In genomic region chr7:159104188-159105030, GRCh38 we compare ENCODE assay signal across 20 cellular contexts. TPM values are rescaled to one million over a fixed set of nuclear protein-coding genes. Genes with fewer than 3 reads are reported as not detected.
A peak's percentile ranks its signal among the peaks of the same experiment; 100 is the strongest.
DNase-seq lines count a peak whose midpoint lies in the region; ATAC-seq and TF ChIP-seq lines count a peak whose summit lies in the region.
"Had no signal": no experiment of that assay in that cellular context is flagged by ENCODE, and none has a peak within 500 bp of the region (broad histone marks: within the 10 kb centered on the region; RNA-seq: fewer than 3 reads in every experiment).

No MANE protein-coding gene starts in this region.

- H3K27me3 ChIP-seq in gastroesophageal sphincter (peaks cover 3% of the 10 kb centered on the region), neuronal stem cell (ENCODE audit: control insufficient read depth in 3 of 3, insufficient read depth in 3 of 3, low read depth in 1 of 3, low read length in 3 of 3) (peaks cover 0 to 23% (median 0%) of the 10 kb centered on the region in 3 experiments), upper lobe of left lung (no peaks in the 10 kb centered on the region)

- no peak overlapping the region for H3K27ac Mint-ChIP-seq in activated naive CD4-positive, alpha-beta T cell treated with anti-CD3 and anti-CD28 coated beads, Interleukin-2, amount 10 ng/mL, durations not matched to agents 7 days and 5 days
- H3K27ac Mint-ChIP-seq: CD4-positive, alpha-beta T cell; stimulated activated naive B cell treated with anti-CD40 and anti-IgM and Interleukin-4, amounts not matched to agents 10 μg/mL and 1 μg/mL and 100 μg/mL, for 72 hours had no signal

- H3K4me3 Mint-ChIP-seq in activated naive CD4-positive, alpha-beta T cell treated with anti-CD3 and anti-CD28 coated beads, Interleukin-2, amount 10 ng/mL, durations not matched to agents 7 days and 5 days: no peak overlapping the region
- H3K4me3 Mint-ChIP-seq: CD4-positive, alpha-beta T cell; stimulated activated naive B cell treated with anti-CD40 and anti-IgM and Interleukin-4, amounts not matched to agents 10 μg/mL and 1 μg/mL and 100 μg/mL, for 72 hours had no signal

- peak overlapping the region; percentile 43 for H3K4ac ChIP-seq in neuronal stem cell (ENCODE audit: low read length)

- WGBS in gastroesophageal sphincter (ENCODE audit: low coverage in 1 of 2), 2 donors: 52 to 60% methylated on average over 4 to 13 of the region's 21 CpGs
- WGBS in neuronal stem cell (ENCODE audit: extremely low coverage in 2 of 2, insufficient read length in 2 of 2, insufficient replicate concordance in 1 of 2), 2 donors: no CpG with 5 or more reads among the region's 21 CpGs
- 72 to 82% methylated on average over 21 of the region's 21 CpGs for WGBS in upper lobe of left lung, 2 donors

- TF ChIP-seq POLR2A in gastroesophageal sphincter (IDR thresholded peaks at IDR 0.05) (no peak), upper lobe of left lung (IDR thresholded peaks at IDR 0.05) (no peak)

- peak overlapping the region; percentile 99 for H3K14ac ChIP-seq in neuronal stem cell (ENCODE audit: low read length)

- H3K9ac ChIP-seq in neuronal stem cell (ENCODE audit: low read depth, low read length, poor library complexity): no peak overlapping the region
- H3K9ac ChIP-seq: KMS-11 had no signal

- peaks cover 15% of the 10 kb centered on the region for H3K27me3 Mint-ChIP-seq in activated naive CD4-positive, alpha-beta T cell treated with anti-CD3 and anti-CD28 coated beads, Interleukin-2, amount 10 ng/mL, durations not matched to agents 7 days and 5 days

- H3K79me1 ChIP-seq in neuronal stem cell (ENCODE audit: low read depth, low read length): peaks cover 3% of the 10 kb centered on the region

- H3K36me3 ChIP-seq in gastroesophageal sphincter: peaks cover 0 to 18% of the 10 kb centered on the region in 2 donors
- H3K36me3 ChIP-seq in neuronal stem cell (replicated peaks in 1 of 2; ENCODE audit: control insufficient read depth in 2 of 2, insufficient read depth in 2 of 2, low read length in 2 of 2): no peaks in the 10 kb centered on the region
- H3K36me3 ChIP-seq in upper lobe of left lung: no peaks in the 10 kb centered on the region

- H2BK15ac ChIP-seq in neuronal stem cell (ENCODE audit: low read length): peak overlapping the region; percentile 91

- ATAC-seq in gastroesophageal sphincter: peak; percentile 54
- peak; percentile 13 to 30 for ATAC-seq in upper lobe of left lung (ENCODE audit: low FRiP score in 2 of 2)
- ATAC-seq: activated naive CD4-positive, alpha-beta T cell treated with anti-CD3 and anti-CD28 coated beads, Interleukin-2, amount 50 U/mL, for 72 hours; stimulated activated naive B cell treated with anti-CD40 and anti-IgM and Interleukin-4, amounts not matched to agents 10 μg/mL and 1 μg/mL and 100 μg/mL, for 72 hours had no signal

- TF ChIP-seq EP300 in gastroesophageal sphincter (IDR thresholded peaks at IDR 0.05) (no peak), upper lobe of left lung (IDR thresholded peaks at IDR 0.05) (no peak)

- H3K9me3 ChIP-seq in gastroesophageal sphincter (no peaks in the 10 kb centered on the region), neuronal stem cell (replicated peaks in 1 of 2; ENCODE audit: control insufficient read depth in 2 of 2, insufficient read depth in 1 of 2, low read depth in 1 of 2, low read length in 2 of 2) (no peaks in the 10 kb centered on the region), upper lobe of left lung (no peaks in the 10 kb centered on the region)

- CTCF ChIA-PET in activated naive CD4-positive, alpha-beta T cell treated with anti-CD3 and anti-CD28 coated beads, Interleukin-2, amount 10 ng/mL, durations not matched to agents 7 days and 5 days (lab: Charles Lee): no interaction called here

- H3K9me3 Mint-ChIP-seq in activated naive CD4-positive, alpha-beta T cell treated with anti-CD3 and anti-CD28 coated beads, Interleukin-2, amount 10 ng/mL, durations not matched to agents 7 days and 5 days: peaks cover 17% of the 10 kb centered on the region
- H3K9me3 Mint-ChIP-seq: CD4-positive, alpha-beta T cell had no signal

- DNase-seq in activated naive CD4-positive, alpha-beta T cell treated with anti-CD3 and anti-CD28 coated beads, Interleukin-2, amount 10 ng/mL, durations not matched to agents 7 days and 5 days: peak; percentile 12
- no peak for DNase-seq in activated naive CD4-positive, alpha-beta T cell (lab: John Stamatoyannopoulos, UW)
- DNase-seq in neuronal stem cell (ENCODE audit: low spot score) (no peak), upper lobe of left lung (peak; percentile 19 to 73), A172 (ENCODE audit: low spot score) (no peak), NCI-H1105 (lab: John Stamatoyannopoulos, UW) (no peak), NCI-H2196 (lab: John Stamatoyannopoulos, UW; ENCODE audit: unreplicated experiment) (no peak)
- DNase-seq: activated CD4-positive, alpha-beta T cell treated with anti-CD3 and anti-CD28 coated beads for 1 hour; DMS79 treated with DMSO at 0.1 percent for 48 hours; effector CD8-positive, alpha-beta T cell; hippocampal formation; NCI-H1105 treated with DMSO at 0.1 percent for 48 hours; NK-92 treated with Interleukin-12 subunit alpha and Interleukin-12 subunit beta, amount 100 ng/mL, for 24 hours; stimulated activated CD4-positive, alpha-beta T cell treated with anti-CD3 and anti-CD28 coated beads, Interleukin-12 subunit alpha, Interleukin-12 subunit beta, amount 100 ng/mL, for 4 hours; stimulated activated naive B cell treated with anti-CD40 and anti-IgM and Interleukin-4, amounts not matched to agents 10 μg/mL and 1 μg/mL and 100 μg/mL, for 72 hours had no signal

- no peak overlapping the region for H2AFZ ChIP-seq in neuronal stem cell (ENCODE audit: low read length)

- no peak overlapping the region for H2BK5ac ChIP-seq in neuronal stem cell (ENCODE audit: low read length)

- TF ChIP-seq CTCF in gastroesophageal sphincter (IDR thresholded peaks at IDR 0.05): no peak
- no peak for TF ChIP-seq CTCF in upper lobe of left lung (IDR thresholded peaks at IDR 0.05)

- H3K18ac ChIP-seq in neuronal stem cell (ENCODE audit: low read length): peak overlapping the region; percentile 80

- H3K27ac ChIP-seq in gastroesophageal sphincter: peak overlapping the region in 3 of 4 donors; percentile 10 to 72 (median 45)
- no peak overlapping the region for H3K27ac ChIP-seq in neuronal stem cell (replicated peaks; ENCODE audit: low read length)
- H3K27ac ChIP-seq in upper lobe of left lung: no peak overlapping the region
- H3K27ac ChIP-seq: KMS-11 had no signal

- no peak overlapping the region for H4K91ac ChIP-seq in neuronal stem cell (ENCODE audit: low read depth, low read length, poor library complexity)

- H4K8ac ChIP-seq in neuronal stem cell (ENCODE audit: low read depth, low read length): peak overlapping the region; percentile 48

- H3K36me3 Mint-ChIP-seq in activated naive CD4-positive, alpha-beta T cell treated with anti-CD3 and anti-CD28 coated beads, Interleukin-2, amount 10 ng/mL, durations not matched to agents 7 days and 5 days: peaks cover 1% of the 10 kb centered on the region
- H3K36me3 Mint-ChIP-seq: stimulated activated naive B cell treated with anti-CD40 and anti-IgM and Interleukin-4, amounts not matched to agents 10 μg/mL and 1 μg/mL and 100 μg/mL, for 72 hours had no signal

- H3K4me3 ChIP-seq in gastroesophageal sphincter (no peak overlapping the region), neuronal stem cell (ENCODE audit: low read length in 2 of 2) (no peak overlapping the region), upper lobe of left lung (no peak overlapping the region)

- H3K4me1 Mint-ChIP-seq in activated naive CD4-positive, alpha-beta T cell treated with anti-CD3 and anti-CD28 coated beads, Interleukin-2, amount 10 ng/mL, durations not matched to agents 7 days and 5 days: peaks cover 7% of the 10 kb centered on the region

- no peak overlapping the region for H3K4me2 ChIP-seq in neuronal stem cell (ENCODE audit: insufficient read depth, low read length, poor library complexity, severe bottlenecking)
- H3K4me2 ChIP-seq: KMS-11 had no signal

- H2BK120ac ChIP-seq in neuronal stem cell (ENCODE audit: low read depth, low read length): peak overlapping the region; percentile 78

- H3K4me1 ChIP-seq in gastroesophageal sphincter (peaks cover 0 to 75% (median 16%) of the 10 kb centered on the region in 3 donors), neuronal stem cell (ENCODE audit: control insufficient read depth in 2 of 2, insufficient read depth in 1 of 2, low read depth in 1 of 2, low read length in 2 of 2) (peaks cover 0 to 20% of the 10 kb centered on the region in 2 donors), upper lobe of left lung (peaks cover 0 to under 1% (median 0%) of the 10 kb centered on the region in 4 donors)

- peak overlapping the region; percentile 75 for H2BK12ac ChIP-seq in neuronal stem cell (ENCODE audit: low read length)

- peak overlapping the region; percentile 71 for H3K23ac ChIP-seq in neuronal stem cell (ENCODE audit: low read depth, low read length, poor library complexity)

- H2AK5ac ChIP-seq in neuronal stem cell (ENCODE audit: low read depth, low read length): peak overlapping the region; percentile 87

RNA-seq across cellular contexts. Expression of gene VIPR2, which starts 40.3 kb away (rescaled TPM):
- total RNA-seq in gastroesophageal sphincter: 10 to 100 TPM; 13.3 to 52.5 (median 27.4) TPM
- 2.8 TPM for polyA plus RNA-seq in neuronal stem cell (2013, experiment 1 of 2)
- polyA plus RNA-seq in neuronal stem cell (2013, experiment 2 of 2): 2.6 TPM
- under 1 TPM in 3 of 6 donors, not detected in 3; 0.30 to 0.74 (median 0.40) TPM for total RNA-seq in upper lobe of left lung
- total RNA-seq in A172 (2014; rRNA removed; shearing (Covaris generic)): 0.12 TPM in 1 of 2 replicates, not detected in the other
- total RNA-seq: bronchial epithelial cell had no signal

Comparison
In these comparisons a context has a peak if more than half of its experiments do, and no peak if none do; other contexts are left out.
1. DNase-seq: peak in activated naive CD4-positive, alpha-beta T cell treated with anti-CD3 and anti-CD28 coated beads, Interleukin-2, amount 10 ng/mL, durations not matched to agents 7 days and 5 days (single experiment) and upper lobe of left lung (2 of 2); none in activated naive CD4-positive, alpha-beta T cell (0 of 4), neuronal stem cell (single experiment), A172 (single experiment), NCI-H1105 (single experiment) and NCI-H2196 (single experiment).
2. H3K27ac ChIP-seq: peak in gastroesophageal sphincter (3 of 4); none in neuronal stem cell (single experiment) and upper lobe of left lung (0 of 4).
3. RNA of gene VIPR2, which starts 40.3 kb away (total RNA-seq): 13.3 to 52.5 TPM in gastroesophageal sphincter; 0.30 to 0.74 TPM in upper lobe of left lung and 0.12 TPM in A172; every median in the first group is over 4 times any median in the second.